ENCODE assay signal across 17 cellular contexts in the genomic region with DNA sequence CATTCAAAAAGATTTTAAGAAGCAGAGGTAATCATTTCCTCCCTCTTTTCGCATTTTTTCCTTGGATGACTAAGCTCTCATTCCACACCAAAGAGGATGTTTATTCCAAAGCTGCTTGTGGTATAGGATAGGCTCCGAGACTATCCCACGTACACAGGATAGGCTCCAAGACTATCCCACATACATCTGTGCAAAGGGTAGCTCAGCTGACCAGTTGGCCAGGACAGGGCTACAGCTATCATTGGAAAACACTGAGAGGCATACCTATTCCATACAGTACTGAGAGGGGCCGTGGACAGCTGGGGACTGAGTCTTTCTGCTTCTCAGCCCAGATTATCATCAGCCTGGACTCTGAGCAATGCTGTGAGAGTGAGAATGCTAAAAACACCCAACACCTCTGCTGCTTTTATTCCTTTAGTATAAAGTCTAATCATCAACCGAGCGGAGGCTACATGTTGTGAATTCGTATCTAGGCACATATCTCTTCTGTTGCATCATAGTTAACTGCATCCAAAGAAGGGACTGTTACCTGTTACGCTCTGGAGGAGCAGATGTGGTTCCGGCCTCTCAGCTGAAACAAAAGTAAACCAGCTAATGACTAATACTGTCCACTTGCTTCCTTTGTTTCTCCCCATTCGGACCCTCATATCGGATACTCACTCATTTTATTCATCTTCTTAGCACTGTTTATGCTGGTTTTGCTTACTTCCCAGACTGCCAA.
DNase-seq lines count a peak whose midpoint lies in the region; ATAC-seq and TF ChIP-seq lines count a peak whose summit lies in the region.
"Had no signal": no experiment of that assay in that cellular context is flagged by ENCODE, and none has a peak within 500 bp of the region (broad histone marks: within the 10 kb centered on the region; RNA-seq: fewer than 3 reads in every experiment).

No MANE protein-coding gene starts in this region.

- dilution Hi-C loops in mammary epithelial cell (cut with HindIII; ENCODE audit: low sequenced_read_pairs) = no loop called here

- H3K4me2 ChIP-seq in mammary epithelial cell (ENCODE audit: insufficient read depth, low read depth, low read length) = peak overlapping the region; percentile 12
- H3K4me2 ChIP-seq: neural progenitor cell had no signal

- no peaks in the 10 kb centered on the region for H4K20me1 ChIP-seq in mammary epithelial cell (ENCODE audit: insufficient read depth, low read length)

- no peak for TF ChIP-seq CTCF in AG09309 (IDR thresholded peaks at IDR 0.05; ENCODE audit: control insufficient read depth, insufficient read depth, low read depth, low read length, missing control alignments)
- no peak for TF ChIP-seq CTCF in mammary epithelial cell (conservative IDR thresholded peaks at IDR 0.05 in 1 of 2, IDR thresholded peaks at IDR 0.05 in 1 of 2; ENCODE audit: extremely low read depth in 1 of 2, insufficient read depth in 1 of 2, low read depth in 1 of 2, low read length in 2 of 2)

- peak overlapping the region; percentile 44 for H3K27ac ChIP-seq in mammary epithelial cell (ENCODE audit: insufficient read depth, low read depth, low read length)
- H3K27ac ChIP-seq: C4-2B, neural progenitor cell, vagina had no signal

- H3K4me3 ChIP-seq in AG09309 (ENCODE audit: control insufficient read depth, low read depth, low read length) = no peak overlapping the region
- H3K4me3 ChIP-seq in mammary epithelial cell (replicated peaks in 1 of 3; ENCODE audit: insufficient read depth in 1 of 3, low read depth in 2 of 3, low read length in 3 of 3) = no peak overlapping the region
- H3K4me3 ChIP-seq: neural progenitor cell, vagina had no signal

- no peak for ATAC-seq in GM19023 (IDR thresholded peaks at IDR 0.05; ENCODE audit: unreplicated experiment)

- in situ Hi-C loops in mammary epithelial cell (cut with MboI; ENCODE audit: low sequenced_read_pairs in 2 of 2) = no loop called here

- peaks cover 13% of the 10 kb centered on the region for H3K9me3 ChIP-seq in mammary epithelial cell (replicated peaks; ENCODE audit: insufficient read depth, low read length)
- H3K9me3 ChIP-seq: vagina had no signal

- no peak overlapping the region for H3K9ac ChIP-seq in mammary epithelial cell (ENCODE audit: insufficient read depth, low read length)
- H3K9ac ChIP-seq: neural progenitor cell had no signal

- no TSS peak for BruUV-seq in mammary epithelial cell (replicated peaks; lab: Mats Ljungman, UMichigan)

- peak overlapping the region; percentile 71 for H2AFZ ChIP-seq in mammary epithelial cell (ENCODE audit: low read depth, low read length)
- H2AFZ ChIP-seq: neural progenitor cell had no signal

- DNase-seq in AG09309 (ENCODE audit: low read depth) = peak; percentile 87
- peak; percentile 85 for DNase-seq in LHCN-M2 (ENCODE audit: low read depth)
- DNase-seq in mammary epithelial cell = peak; percentile 75
- DNase-seq in kidney glomerular epithelial cell (lab: John Stamatoyannopoulos, UW) = peak; percentile 93
- DNase-seq in HPDE6-E6E7 (ENCODE audit: extremely low spot score) = no peak
- DNase-seq in GM19240 (ENCODE audit: insufficient read length, low spot score) = no peak
- DNase-seq in activated CD8-positive, alpha-beta memory T cell treated with anti-CD3 and anti-CD28 coated beads, Interleukin-2, amount 50 U/mL, for 48 hours = no peak
- DNase-seq: H7; KG1; NCI-H2107; OCI-M1; stimulated activated CD4-positive, alpha-beta T cell treated with anti-CD3 and anti-CD28 coated beads, Interleukin-15, amount 100 ng/mL, for 24 hours; stimulated activated CD8-positive, alpha-beta memory T cell treated with anti-CD3 and anti-CD28 coated beads, Interleukin-4, amount 100 ng/mL, for 48 hours had no signal

- peaks cover 49% of the 10 kb centered on the region for H3K4me1 ChIP-seq in mammary epithelial cell (ENCODE audit: insufficient read depth, low read length)
- H3K4me1 ChIP-seq: neural progenitor cell had no signal

- intact Hi-C loops in mammary epithelial cell (cut with micrococcal nuclease) = loop anchor here (5.0 to 10.0 kb wide), 2 partner anchors 153 to 165 kb away; no protein-coding TSS in a partner anchor

- CTCF ChIA-PET in mammary epithelial cell (lab: Charles Lee; ENCODE audit: low non-redundant PET) = no interaction called here

- H3K27me3 ChIP-seq in mammary epithelial cell (ENCODE audit: insufficient read depth, low read length) = no peaks in the 10 kb centered on the region
- H3K27me3 ChIP-seq: neural progenitor cell, vagina had no signal

- 67% methylated on average over 11 of the region's 11 CpGs for WGBS in mammary epithelial cell (ENCODE audit: low coverage, missing lambda C conversion rate)

- H3K36me3 ChIP-seq in mammary epithelial cell (ENCODE audit: insufficient read depth, low read length) = no peaks in the 10 kb centered on the region
- H3K36me3 ChIP-seq: neural progenitor cell, vagina had no signal

- no peaks in the 10 kb centered on the region for H3K79me2 ChIP-seq in mammary epithelial cell (ENCODE audit: insufficient read depth, low read length)

Comparison
In these comparisons a context has a peak if more than half of its experiments do, and no peak if none do; other contexts are left out.
1. DNase-seq: peak in AG09309 (single experiment), LHCN-M2 (single experiment), mammary epithelial cell (single experiment) and kidney glomerular epithelial cell (single experiment); none in HPDE6-E6E7 (single experiment), GM19240 (single experiment) and activated CD8-positive, alpha-beta memory T cell treated with anti-CD3 and anti-CD28 coated beads, Interleukin-2, amount 50 U/mL, for 48 hours (single experiment).